8 cellular contexts compared by ENCODE assay signal in genomic region chr15:34318277-34319079, GRCh38. TPM values are rescaled to one million over a fixed set of nuclear protein-coding genes. Genes with fewer than 3 reads are reported as not detected.
DNase-seq lines count a peak whose midpoint lies in the region; ATAC-seq and TF ChIP-seq lines count a peak whose summit lies in the region.

No MANE protein-coding gene starts in this region.

- no peaks in the 10 kb centered on the region for H3K36me3 ChIP-seq in cardiac muscle cell
- H3K36me3 ChIP-seq in ovary: no peaks in the 10 kb centered on the region

- H3K4me3 Mint-ChIP-seq in activated T-helper 2 cell treated with anti-CD3 and anti-CD28 coated beads, Interferon-gamma antibody, Interleukin-2, Interleukin-4, amounts not matched to agents 10 μg/mL and 5 μg/mL and 100 μg/mL, durations not matched to agents 14 hours and 24 hours and 36 hours (ENCODE audit: low read depth): peak overlapping the region; percentile 95

- TF ChIP-seq EP300 in ovary (IDR thresholded peaks at IDR 0.05): no peak

- H3K9me3 ChIP-seq in cardiac muscle cell (ENCODE audit: low read depth) (no peaks in the 10 kb centered on the region), ovary (no peaks in the 10 kb centered on the region)

- H3K4me3 ChIP-seq in GM12864 (ENCODE audit: low read depth, low read length) (peak overlapping the region; percentile 46), cardiac muscle cell (peak overlapping the region; percentile 43), ovary (peak overlapping the region; percentile 50)

- intact Hi-C loops in activated T-helper 2 cell treated with anti-CD3 and anti-CD28 coated beads, Interferon-gamma antibody, Interleukin-2, Interleukin-4, amounts not matched to agents 10 μg/mL and 5 μg/mL and 100 μg/mL, durations not matched to agents 14 hours and 24 hours and 36 hours (cut with micrococcal nuclease): loop anchor here (1.0 kb wide), 2 partner anchors 16 to 49 kb away; partner anchors contain the start of gene LPCAT4
- intact Hi-C loops in ovary (cut with DNase I): no loop called here

- TF ChIP-seq CTCF in 22Rv1 (IDR thresholded peaks at IDR 0.05): no peak
- no peak for TF ChIP-seq CTCF in GM12864 (IDR thresholded peaks at IDR 0.05; ENCODE audit: low read depth, low read length, missing control alignments)
- no peak for TF ChIP-seq CTCF in cardiac muscle cell (IDR thresholded peaks at IDR 0.05; ENCODE audit: low read depth, low read length)
- TF ChIP-seq CTCF in ovary (IDR thresholded peaks at IDR 0.05): no peak

- H3K27ac Mint-ChIP-seq in activated T-helper 2 cell treated with anti-CD3 and anti-CD28 coated beads, Interferon-gamma antibody, Interleukin-2, Interleukin-4, amounts not matched to agents 10 μg/mL and 5 μg/mL and 100 μg/mL, durations not matched to agents 14 hours and 24 hours and 36 hours: peak overlapping the region; percentile 95

- no peak for TF ChIP-seq POLR2A in ovary (IDR thresholded peaks at IDR 0.05)

- WGBS in ovary, 3 donors: 3 to 9% (median 6%) methylated on average over 10 of the region's 10 CpGs

- peak; percentile 75 for ATAC-seq in HG02678 (IDR thresholded peaks at IDR 0.05; ENCODE audit: unreplicated experiment)

- peaks cover 55% of the 10 kb centered on the region for H3K4me1 Mint-ChIP-seq in activated T-helper 2 cell treated with anti-CD3 and anti-CD28 coated beads, Interferon-gamma antibody, Interleukin-2, Interleukin-4, amounts not matched to agents 10 μg/mL and 5 μg/mL and 100 μg/mL, durations not matched to agents 14 hours and 24 hours and 36 hours (ENCODE audit: low read depth)

- no peaks in the 10 kb centered on the region for H3K27me3 Mint-ChIP-seq in activated T-helper 2 cell treated with anti-CD3 and anti-CD28 coated beads, Interferon-gamma antibody, Interleukin-2, Interleukin-4, amounts not matched to agents 10 μg/mL and 5 μg/mL and 100 μg/mL, durations not matched to agents 14 hours and 24 hours and 36 hours (ENCODE audit: low read depth)

- H3K4me1 ChIP-seq in cardiac muscle cell (ENCODE audit: low read depth) (peaks cover 23% of the 10 kb centered on the region), ovary (ENCODE audit: insufficient read depth) (no peaks in the 10 kb centered on the region)

- H3K36me3 Mint-ChIP-seq in activated T-helper 2 cell treated with anti-CD3 and anti-CD28 coated beads, Interferon-gamma antibody, Interleukin-2, Interleukin-4, amounts not matched to agents 10 μg/mL and 5 μg/mL and 100 μg/mL, durations not matched to agents 14 hours and 24 hours and 36 hours (ENCODE audit: low read depth): peaks cover 35% of the 10 kb centered on the region

- no peak for DNase-seq in GM12864 (ENCODE audit: low read depth)
- peak; percentile 20 for DNase-seq in NCI-H2107 treated with DMSO at 0.1 percent for 48 hours (lab: John Stamatoyannopoulos, UW; ENCODE audit: unreplicated experiment)
- no peak for DNase-seq in activated T-helper 2 cell treated with anti-CD3 and anti-CD28 coated beads, Interferon-gamma antibody, Interleukin-2, Interleukin-4, amounts not matched to agents 10 μg/mL and 5 μg/mL and 100 μg/mL, durations not matched to agents 14 hours and 24 hours and 36 hours (ENCODE audit: low spot score)
- peak; percentile 75 to 77 for DNase-seq in cardiac muscle cell (ENCODE audit: low read depth in 1 of 2, low spot score in 1 of 2)
- peak; percentile 29 to 61 (median 39) for DNase-seq in ovary
- no peak for DNase-seq in stimulated activated CD4-positive, alpha-beta T cell treated with anti-CD3 and anti-CD28 coated beads, Interleukin-2, amount 100 ng/mL, for 48 hours

- H3K27ac ChIP-seq in 22Rv1 (peak overlapping the region; percentile 62), cardiac muscle cell (peak overlapping the region; percentile 74), ovary (no peak overlapping the region)

- H3K9me3 Mint-ChIP-seq in activated T-helper 2 cell treated with anti-CD3 and anti-CD28 coated beads, Interferon-gamma antibody, Interleukin-2, Interleukin-4, amounts not matched to agents 10 μg/mL and 5 μg/mL and 100 μg/mL, durations not matched to agents 14 hours and 24 hours and 36 hours: no peaks in the 10 kb centered on the region

- no peaks in the 10 kb centered on the region for H3K27me3 ChIP-seq in cardiac muscle cell
- H3K27me3 ChIP-seq in ovary: no peaks in the 10 kb centered on the region

RNA-seq across cellular contexts. Expression of gene SLC12A6, which starts 19.1 kb away (rescaled TPM):
- total RNA-seq in activated T-helper 2 cell treated with anti-CD3 and anti-CD28 coated beads, Interferon-gamma antibody, Interleukin-2, Interleukin-4, amounts not matched to agents 10 μg/mL and 5 μg/mL and 100 μg/mL, durations not matched to agents 14 hours and 24 hours and 36 hours: 16.6 and 17.0 TPM in 2 replicates
- total RNA-seq in cardiac muscle cell (19.6 and 44.3 TPM in 2 replicates), ovary (10 to 100 TPM in 5 of 7 donors, 1 to 10 TPM in 2; 7.1 to 13.2 (median 11.4) TPM)
- polyA plus RNA-seq in cardiac muscle cell (12.0 and 24.4 TPM in 2 replicates), ovary (10 to 100 TPM in 1 of 2 donors, 1 to 10 TPM in 1; 6.9 to 19.7 TPM)

RNA-seq across cellular contexts. Expression of gene NOP10, which starts 24.5 kb away (rescaled TPM):
- total RNA-seq in activated T-helper 2 cell treated with anti-CD3 and anti-CD28 coated beads, Interferon-gamma antibody, Interleukin-2, Interleukin-4, amounts not matched to agents 10 μg/mL and 5 μg/mL and 100 μg/mL, durations not matched to agents 14 hours and 24 hours and 36 hours: 227 and 232 TPM in 2 replicates
- total RNA-seq in cardiac muscle cell (110 and 143 TPM in 2 replicates), ovary (100 to 1,000 TPM in 1 of 7 donors, 10 to 100 TPM in 6; 46.5 to 117 (median 53.0) TPM)
- polyA plus RNA-seq in cardiac muscle cell (307 and 366 TPM in 2 replicates), ovary (100 to 1,000 TPM in 1 of 2 donors, 10 to 100 TPM in 1; 96.5 to 189 TPM)

RNA-seq across cellular contexts. Expression of gene NUTM1, which starts 24.6 kb away (rescaled TPM):
- not detected in 2 replicates for total RNA-seq in activated T-helper 2 cell treated with anti-CD3 and anti-CD28 coated beads, Interferon-gamma antibody, Interleukin-2, Interleukin-4, amounts not matched to agents 10 μg/mL and 5 μg/mL and 100 μg/mL, durations not matched to agents 14 hours and 24 hours and 36 hours
- 0.15 TPM in 1 of 2 replicates, not detected in the other for total RNA-seq in cardiac muscle cell
- 0.32 TPM in 1 of 2 replicates, not detected in the other for polyA plus RNA-seq in cardiac muscle cell
- not detected for total RNA-seq in ovary
- polyA plus RNA-seq in ovary: not detected

RNA-seq across cellular contexts. Expression of gene LPCAT4, which starts 48.5 kb away (rescaled TPM):
- 70.9 and 76.1 TPM in 2 replicates for total RNA-seq in activated T-helper 2 cell treated with anti-CD3 and anti-CD28 coated beads, Interferon-gamma antibody, Interleukin-2, Interleukin-4, amounts not matched to agents 10 μg/mL and 5 μg/mL and 100 μg/mL, durations not matched to agents 14 hours and 24 hours and 36 hours
- total RNA-seq in cardiac muscle cell (95.6 and 172 TPM in 2 replicates), ovary (10 to 100 TPM in 6 of 7 donors, 1 to 10 TPM in 1; 8.9 to 44.3 (median 34.4) TPM)
- polyA plus RNA-seq in cardiac muscle cell (162 and 285 TPM in 2 replicates), ovary (10 to 100 TPM; 15.9 to 22.6 TPM)

Comparison
In these comparisons a context has a peak if more than half of its experiments do, and no peak if none do; other contexts are left out.
1. H3K27ac ChIP-seq: peak in 22Rv1 (single experiment) and cardiac muscle cell (single experiment); none in ovary (0 of 2).
2. DNase-seq: peak in NCI-H2107 treated with DMSO at 0.1 percent for 48 hours (single experiment), cardiac muscle cell (2 of 2) and ovary (5 of 5); none in GM12864 (single experiment), activated T-helper 2 cell treated with anti-CD3 and anti-CD28 coated beads, Interferon-gamma antibody, Interleukin-2, Interleukin-4, amounts not matched to agents 10 μg/mL and 5 μg/mL and 100 μg/mL, durations not matched to agents 14 hours and 24 hours and 36 hours (single experiment) and stimulated activated CD4-positive, alpha-beta T cell treated with anti-CD3 and anti-CD28 coated beads, Interleukin-2, amount 100 ng/mL, for 48 hours (0 of 2).
3. Peak in every context shown above with its lines, with median percentiles within 50 percentile points of each other: H3K4me3 ChIP-seq.